11 cellular contexts compared by ENCODE assay signal in the genomic region with DNA sequence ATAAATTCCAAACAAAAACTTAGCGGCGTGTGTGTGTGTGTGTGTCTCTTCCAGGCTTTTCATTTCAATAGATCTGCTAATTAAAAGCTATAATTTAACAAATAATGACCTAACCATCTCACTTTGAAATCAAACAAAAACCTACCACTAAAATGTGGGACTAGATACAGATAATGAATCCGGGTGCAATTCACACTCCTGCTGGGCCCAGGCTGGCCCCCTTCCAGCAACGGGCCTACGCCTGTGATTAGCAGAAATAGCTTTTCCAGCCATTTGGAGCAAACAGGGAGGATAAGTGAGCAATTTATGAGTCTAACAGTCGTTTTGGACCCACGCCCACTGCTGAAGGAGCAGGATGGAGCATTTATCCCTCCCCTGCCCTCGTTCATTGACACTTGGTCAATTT. TPM values are rescaled to one million over a fixed set of nuclear protein-coding genes. Genes with fewer than 3 reads are reported as not detected.
DNase-seq lines count a peak whose midpoint lies in the region; ATAC-seq and TF ChIP-seq lines count a peak whose summit lies in the region.
"Had no signal": no experiment of that assay in that cellular context is flagged by ENCODE, and none has a peak within 500 bp of the region (broad histone marks: within the 10 kb centered on the region; RNA-seq: fewer than 3 reads in every experiment).

No MANE protein-coding gene starts in this region.

- no peak overlapping the region for H3K4ac ChIP-seq in mesendoderm (ENCODE audit: low read depth, low read length)

- no peak overlapping the region for H3K27ac ChIP-seq in mesendoderm (ENCODE audit: low read depth, low read length)

- no peak overlapping the region for H4K5ac ChIP-seq in mesendoderm (ENCODE audit: low read length)

- no peaks in the 10 kb centered on the region for H3K79me1 ChIP-seq in mesendoderm (ENCODE audit: low read length)

- H3K79me2 ChIP-seq in mesendoderm (ENCODE audit: control insufficient read depth, insufficient read depth, low read length): no peaks in the 10 kb centered on the region

- no peak overlapping the region for H3K9ac ChIP-seq in mesendoderm (ENCODE audit: low read length)

- H3K36me3 ChIP-seq in mesendoderm (ENCODE audit: control insufficient read depth, insufficient read depth, low read length): no peaks in the 10 kb centered on the region

- H4K8ac ChIP-seq in mesendoderm (ENCODE audit: low read depth, low read length): no peak overlapping the region

- no peaks in the 10 kb centered on the region for H3K27me3 ChIP-seq in mesendoderm (ENCODE audit: insufficient read depth, low read length, poor library complexity)

- H2AK5ac ChIP-seq in mesendoderm (ENCODE audit: low read length): no peak overlapping the region

- no peak overlapping the region for H3K23ac ChIP-seq in mesendoderm (ENCODE audit: low read length)

- H3K4me1 ChIP-seq in mesendoderm (ENCODE audit: control insufficient read depth, low read depth, low read length): no peaks in the 10 kb centered on the region

- H3K56ac ChIP-seq in mesendoderm (ENCODE audit: low read length): no peak overlapping the region

- H3K4me2 ChIP-seq in mesendoderm (ENCODE audit: low read length): no peak overlapping the region

- no CpG with 5 or more reads among the region's 8 CpGs for WGBS in mesendoderm (ENCODE audit: extremely low coverage, insufficient coverage, low lambda C conversion rate)

- ATAC-seq in SK-N-SH treated with all-trans-retinoic acid at 6 μM for 48 hours: no peak
- ATAC-seq in GM21786 (IDR thresholded peaks at IDR 0.05; ENCODE audit: unreplicated experiment): no peak
- ATAC-seq in GM19452 (IDR thresholded peaks at IDR 0.05; ENCODE audit: unreplicated experiment): no peak

- H3K18ac ChIP-seq in mesendoderm (ENCODE audit: low read length): no peak overlapping the region

- H2BK120ac ChIP-seq in mesendoderm (ENCODE audit: low read depth, low read length): no peak overlapping the region

- H2BK5ac ChIP-seq in mesendoderm (ENCODE audit: low read length): no peak overlapping the region

- DNase-seq in Daoy (ENCODE audit: low read depth) (peak; percentile 66), NCI-H1694 (lab: John Stamatoyannopoulos, UW) (peak; percentile 87), mesendoderm (peak; percentile 26), SW480 (ENCODE audit: low spot score) (no peak), SIG-M5 treated with dmso at 0.1 percent for 504 hours (lab: John Stamatoyannopoulos, UW; ENCODE audit: unreplicated experiment) (no peak)
- DNase-seq: activated B cell treated with CpG ODN at 0.5 μM for 24 hours had no signal

- no peak overlapping the region for H2BK15ac ChIP-seq in mesendoderm (replicated peaks; ENCODE audit: low read depth)

- no peak overlapping the region for H3K4me3 ChIP-seq in mesendoderm (ENCODE audit: low read length)

TF ChIP-seq in SK-N-SH treated with all-trans-retinoic acid at 6 μM for 48 hours, 23 proteins besides CTCF, POLR2A, EP300 and RAD21:
- TF ChIP-seq ISL1 (CRISPR knock-in tag; IDR thresholded peaks at IDR 0.05) (peak; percentile 56; the same call in 1 of the 2 replicates), ZC3H10 (CRISPR knock-in tag; IDR thresholded peaks at IDR 0.05) (no peak)

RNA-seq across cellular contexts. Expression of a gene that starts 18.0 kb away (rescaled TPM):
- not detected in 2 replicates for total RNA-seq in Daoy (2014; rRNA removed; shearing (Covaris generic))
- not detected for polyA plus RNA-seq in mesendoderm (2013, experiment 1 of 2)
- not detected for polyA plus RNA-seq in mesendoderm (2013, experiment 2 of 2)
- total RNA-seq: activated B cell treated with CpG ODN at 0.5 μM for 24 hours, liver had no signal
- polyA plus RNA-seq: thymus had no signal

RNA-seq across cellular contexts. Expression of a gene that starts 27.3 kb away (rescaled TPM):
- total RNA-seq in Daoy (2014; rRNA removed; shearing (Covaris generic)): not detected in 2 replicates
- not detected for polyA plus RNA-seq in mesendoderm (2013, experiment 1 of 2)
- not detected for polyA plus RNA-seq in mesendoderm (2013, experiment 2 of 2)
- total RNA-seq: activated B cell treated with CpG ODN at 0.5 μM for 24 hours, liver had no signal

Comparison
In these comparisons a context has a peak if more than half of its experiments do, and no peak if none do; other contexts are left out.
1. DNase-seq: peak in Daoy (single experiment), NCI-H1694 (single experiment) and mesendoderm (single experiment); none in SW480 (single experiment) and SIG-M5 treated with dmso at 0.1 percent for 504 hours (single experiment).